In genomic region chr17:80426671-80427326, GRCh38 we compare ENCODE assay signal across 1 cellular context.
A peak's percentile ranks its signal among the peaks of the same experiment; 100 is the strongest.
TF ChIP-seq lines count a peak whose summit lies in the region.

No MANE protein-coding gene starts in this region.

TF ChIP-seq in HepG2, 621 proteins besides CTCF, POLR2A, EP300 and RAD21 (continued from another document and continues in another):
- TF ChIP-seq, protein P1, sequence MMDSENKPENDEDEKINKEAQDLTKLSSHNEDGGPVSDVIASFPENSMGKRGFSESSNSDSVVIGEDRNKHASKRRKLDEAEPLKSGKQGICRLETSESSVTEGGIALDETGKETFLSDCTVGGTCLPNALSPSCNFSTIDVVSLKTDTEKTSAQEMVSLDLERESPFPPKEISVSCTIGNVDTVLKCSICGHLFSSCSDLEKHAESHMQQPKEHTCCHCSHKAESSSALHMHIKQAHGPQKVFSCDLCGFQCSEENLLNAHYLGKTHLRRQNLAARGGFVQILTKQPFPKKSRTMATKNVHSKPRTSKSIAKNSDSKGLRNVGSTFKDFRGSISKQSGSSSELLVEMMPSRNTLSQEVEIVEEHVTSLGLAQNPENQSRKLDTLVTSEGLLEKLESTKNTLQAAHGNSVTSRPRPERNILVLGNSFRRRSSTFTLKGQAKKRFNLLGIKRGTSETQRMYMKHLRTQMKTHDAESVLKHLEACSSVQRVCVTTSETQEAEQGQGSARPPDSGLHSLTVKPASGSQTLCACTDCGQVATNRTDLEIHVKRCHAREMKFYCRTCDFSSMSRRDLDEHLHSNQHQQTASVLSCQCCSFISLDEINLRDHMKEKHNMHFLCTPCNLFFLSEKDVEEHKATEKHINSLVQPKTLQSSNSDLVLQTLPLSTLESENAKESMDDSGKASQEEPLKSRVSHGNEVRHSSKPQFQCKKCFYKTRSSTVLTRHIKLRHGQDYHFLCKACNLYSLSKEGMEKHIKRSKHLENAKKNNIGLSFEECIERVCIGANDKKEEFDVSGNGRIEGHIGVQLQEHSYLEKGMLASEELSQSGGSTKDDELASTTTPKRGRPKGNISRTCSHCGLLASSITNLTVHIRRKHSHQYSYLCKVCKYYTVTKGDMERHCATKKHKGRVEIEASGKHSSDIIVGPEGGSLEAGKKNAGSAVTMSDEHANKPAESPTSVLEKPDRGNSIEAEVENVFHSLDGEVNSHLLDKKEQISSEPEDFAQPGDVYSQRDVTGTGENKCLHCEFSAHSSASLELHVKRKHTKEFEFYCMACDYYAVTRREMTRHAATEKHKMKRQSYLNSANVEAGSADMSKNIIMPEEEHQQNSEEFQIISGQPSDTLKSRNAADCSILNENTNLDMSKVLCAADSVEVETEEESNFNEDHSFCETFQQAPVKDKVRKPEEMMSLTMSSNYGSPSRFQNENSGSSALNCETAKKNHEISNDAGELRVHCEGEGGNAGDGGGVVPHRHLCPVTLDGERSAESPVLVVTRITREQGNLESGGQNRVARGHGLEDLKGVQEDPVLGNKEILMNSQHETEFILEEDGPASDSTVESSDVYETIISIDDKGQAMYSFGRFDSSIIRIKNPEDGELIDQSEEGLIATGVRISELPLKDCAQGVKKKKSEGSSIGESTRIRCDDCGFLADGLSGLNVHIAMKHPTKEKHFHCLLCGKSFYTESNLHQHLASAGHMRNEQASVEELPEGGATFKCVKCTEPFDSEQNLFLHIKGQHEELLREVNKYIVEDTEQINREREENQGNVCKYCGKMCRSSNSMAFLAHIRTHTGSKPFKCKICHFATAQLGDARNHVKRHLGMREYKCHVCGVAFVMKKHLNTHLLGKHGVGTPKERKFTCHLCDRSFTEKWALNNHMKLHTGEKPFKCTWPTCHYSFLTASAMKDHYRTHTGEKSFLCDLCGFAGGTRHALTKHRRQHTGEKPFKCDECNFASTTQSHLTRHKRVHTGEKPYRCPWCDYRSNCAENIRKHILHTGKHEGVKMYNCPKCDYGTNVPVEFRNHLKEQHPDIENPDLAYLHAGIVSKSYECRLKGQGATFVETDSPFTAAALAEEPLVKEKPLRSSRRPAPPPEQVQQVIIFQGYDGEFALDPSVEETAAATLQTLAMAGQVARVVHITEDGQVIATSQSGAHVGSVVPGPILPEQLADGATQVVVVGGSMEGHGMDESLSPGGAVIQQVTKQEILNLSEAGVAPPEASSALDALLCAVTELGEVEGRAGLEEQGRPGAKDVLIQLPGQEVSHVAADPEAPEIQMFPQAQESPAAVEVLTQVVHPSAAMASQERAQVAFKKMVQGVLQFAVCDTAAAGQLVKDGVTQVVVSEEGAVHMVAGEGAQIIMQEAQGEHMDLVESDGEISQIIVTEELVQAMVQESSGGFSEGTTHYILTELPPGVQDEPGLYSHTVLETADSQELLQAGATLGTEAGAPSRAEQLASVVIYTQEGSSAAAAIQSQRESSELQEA (CRISPR knock-in tag; IDR thresholded peaks at IDR 0.05; ENCODE audit: not compliant biosample characterization): no peak
- TF ChIP-seq ZNF30 (CRISPR knock-in tag; IDR thresholded peaks at IDR 0.05) (no peak), ZNF224 (CRISPR knock-in tag; IDR thresholded peaks at IDR 0.05) (no peak), CSRNP1 (CRISPR knock-in tag; IDR thresholded peaks at IDR 0.05) (0 out of 2 replicates have a peak, but pooled peaks have one; percentile 47), HNRNPH1 (optimal IDR thresholded peaks at IDR 0.05; ENCODE audit: low read depth, low read length) (no peak), SRSF1 (optimal IDR thresholded peaks at IDR 0.05; ENCODE audit: low read depth, low read length) (no peak), SP5 (CRISPR knock-in tag; IDR thresholded peaks at IDR 0.05; ENCODE audit: borderline replicate concordance, low read depth) (0 out of 2 replicates have a peak, but pooled peaks have one; percentile 26), NONO (IDR thresholded peaks at IDR 0.05) (no peak), NONO (CRISPR knock-in tag; conservative IDR thresholded peaks at IDR 0.05) (peak; percentile 73), CCAR2 (optimal IDR thresholded peaks at IDR 0.05; ENCODE audit: low read depth, low read length) (no peak), KDM3A (CRISPR knock-in tag; IDR thresholded peaks at IDR 0.05; ENCODE audit: low read depth) (0 out of 2 replicates have a peak, but pooled peaks have one; percentile 64), MAF1 (CRISPR knock-in tag; IDR thresholded peaks at IDR 0.05; ENCODE audit: borderline replicate concordance) (peak; percentile 66; the same call in 1 of the 2 replicates), HNRNPLL (IDR thresholded peaks at IDR 0.05; ENCODE audit: low read depth, low read length, poor library complexity, severe bottlenecking) (peak; percentile 25), BHLHE40 (IDR thresholded peaks at IDR 0.05; ENCODE audit: low read length) (peak; percentile 49; the same call in 1 of the 2 replicates), ARNTL (CRISPR knock-in tag; IDR thresholded peaks at IDR 0.05) (no peak), ZNF615 (CRISPR knock-in tag; IDR thresholded peaks at IDR 0.05; ENCODE audit: borderline replicate concordance) (no peak), MATR3 (CRISPR knock-in tag; IDR thresholded peaks at IDR 0.05) (no peak), SALL2 (CRISPR knock-in tag; IDR thresholded peaks at IDR 0.05) (peak; percentile 75), IRF9 (CRISPR knock-in tag; IDR thresholded peaks at IDR 0.05; ENCODE audit: borderline replicate concordance) (0 out of 2 replicates have a peak, but pooled peaks have one; percentile 38), ZNF746 (CRISPR knock-in tag; IDR thresholded peaks at IDR 0.05) (no peak), SPEN (CRISPR knock-in tag; IDR thresholded peaks at IDR 0.05; ENCODE audit: low read depth) (0 out of 2 replicates have a peak, but pooled peaks have one; percentile 23), ZFP82 (CRISPR knock-in tag; IDR thresholded peaks at IDR 0.05; ENCODE audit: borderline replicate concordance) (no peak), FOXJ3 (CRISPR knock-in tag; IDR thresholded peaks at IDR 0.05; ENCODE audit: borderline replicate concordance) (no peak), GATAD1 (CRISPR knock-in tag; IDR thresholded peaks at IDR 0.05) (0 out of 2 replicates have a peak, but pooled peaks have one; percentile 66), SRY (CRISPR knock-in tag; IDR thresholded peaks at IDR 0.05) (no peak), RELA (CRISPR knock-in tag; IDR thresholded peaks at IDR 0.05) (0 out of 2 replicates have a peak, but pooled peaks have one; percentile 71), RFX3 (CRISPR knock-in tag; IDR thresholded peaks at IDR 0.05) (no peak), TEF (CRISPR knock-in tag; IDR thresholded peaks at IDR 0.05) (no peak), KDM6A (CRISPR knock-in tag; IDR thresholded peaks at IDR 0.05; ENCODE audit: low read depth) (no peak), POLR2AphosphoS2 (IDR thresholded peaks at IDR 0.05; ENCODE audit: low read depth, low read length) (no peak), MAZ (IDR thresholded peaks at IDR 0.05; ENCODE audit: borderline replicate concordance, low read depth, low read length) (peak; percentile 65; the same call in 1 of the 2 replicates), MAZ (CRISPR knock-in tag; IDR thresholded peaks at IDR 0.05; ENCODE audit: low read depth) (peak; percentile 80; the same call in 1 of the 2 replicates), GABPA (IDR thresholded peaks at IDR 0.05; ENCODE audit: low read depth, low read length) (no peak), GABPA (CRISPR knock-in tag; IDR thresholded peaks at IDR 0.05; ENCODE audit: low read depth) (no peak)
- TF ChIP-seq, protein P2, sequence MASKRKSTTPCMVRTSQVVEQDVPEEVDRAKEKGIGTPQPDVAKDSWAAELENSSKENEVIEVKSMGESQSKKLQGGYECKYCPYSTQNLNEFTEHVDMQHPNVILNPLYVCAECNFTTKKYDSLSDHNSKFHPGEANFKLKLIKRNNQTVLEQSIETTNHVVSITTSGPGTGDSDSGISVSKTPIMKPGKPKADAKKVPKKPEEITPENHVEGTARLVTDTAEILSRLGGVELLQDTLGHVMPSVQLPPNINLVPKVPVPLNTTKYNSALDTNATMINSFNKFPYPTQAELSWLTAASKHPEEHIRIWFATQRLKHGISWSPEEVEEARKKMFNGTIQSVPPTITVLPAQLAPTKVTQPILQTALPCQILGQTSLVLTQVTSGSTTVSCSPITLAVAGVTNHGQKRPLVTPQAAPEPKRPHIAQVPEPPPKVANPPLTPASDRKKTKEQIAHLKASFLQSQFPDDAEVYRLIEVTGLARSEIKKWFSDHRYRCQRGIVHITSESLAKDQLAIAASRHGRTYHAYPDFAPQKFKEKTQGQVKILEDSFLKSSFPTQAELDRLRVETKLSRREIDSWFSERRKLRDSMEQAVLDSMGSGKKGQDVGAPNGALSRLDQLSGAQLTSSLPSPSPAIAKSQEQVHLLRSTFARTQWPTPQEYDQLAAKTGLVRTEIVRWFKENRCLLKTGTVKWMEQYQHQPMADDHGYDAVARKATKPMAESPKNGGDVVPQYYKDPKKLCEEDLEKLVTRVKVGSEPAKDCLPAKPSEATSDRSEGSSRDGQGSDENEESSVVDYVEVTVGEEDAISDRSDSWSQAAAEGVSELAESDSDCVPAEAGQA (IDR thresholded peaks at IDR 0.05; ENCODE audit: low read depth): no peak
- TF ChIP-seq, protein P2 (CRISPR knock-in tag; IDR thresholded peaks at IDR 0.05; ENCODE audit: borderline replicate concordance): no peak
- TF ChIP-seq, protein P3, sequence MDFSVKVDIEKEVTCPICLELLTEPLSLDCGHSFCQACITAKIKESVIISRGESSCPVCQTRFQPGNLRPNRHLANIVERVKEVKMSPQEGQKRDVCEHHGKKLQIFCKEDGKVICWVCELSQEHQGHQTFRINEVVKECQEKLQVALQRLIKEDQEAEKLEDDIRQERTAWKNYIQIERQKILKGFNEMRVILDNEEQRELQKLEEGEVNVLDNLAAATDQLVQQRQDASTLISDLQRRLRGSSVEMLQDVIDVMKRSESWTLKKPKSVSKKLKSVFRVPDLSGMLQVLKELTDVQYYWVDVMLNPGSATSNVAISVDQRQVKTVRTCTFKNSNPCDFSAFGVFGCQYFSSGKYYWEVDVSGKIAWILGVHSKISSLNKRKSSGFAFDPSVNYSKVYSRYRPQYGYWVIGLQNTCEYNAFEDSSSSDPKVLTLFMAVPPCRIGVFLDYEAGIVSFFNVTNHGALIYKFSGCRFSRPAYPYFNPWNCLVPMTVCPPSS (IDR thresholded peaks at IDR 0.05): no peak
- TF ChIP-seq, protein P4, sequence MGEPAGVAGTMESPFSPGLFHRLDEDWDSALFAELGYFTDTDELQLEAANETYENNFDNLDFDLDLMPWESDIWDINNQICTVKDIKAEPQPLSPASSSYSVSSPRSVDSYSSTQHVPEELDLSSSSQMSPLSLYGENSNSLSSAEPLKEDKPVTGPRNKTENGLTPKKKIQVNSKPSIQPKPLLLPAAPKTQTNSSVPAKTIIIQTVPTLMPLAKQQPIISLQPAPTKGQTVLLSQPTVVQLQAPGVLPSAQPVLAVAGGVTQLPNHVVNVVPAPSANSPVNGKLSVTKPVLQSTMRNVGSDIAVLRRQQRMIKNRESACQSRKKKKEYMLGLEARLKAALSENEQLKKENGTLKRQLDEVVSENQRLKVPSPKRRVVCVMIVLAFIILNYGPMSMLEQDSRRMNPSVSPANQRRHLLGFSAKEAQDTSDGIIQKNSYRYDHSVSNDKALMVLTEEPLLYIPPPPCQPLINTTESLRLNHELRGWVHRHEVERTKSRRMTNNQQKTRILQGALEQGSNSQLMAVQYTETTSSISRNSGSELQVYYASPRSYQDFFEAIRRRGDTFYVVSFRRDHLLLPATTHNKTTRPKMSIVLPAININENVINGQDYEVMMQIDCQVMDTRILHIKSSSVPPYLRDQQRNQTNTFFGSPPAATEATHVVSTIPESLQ (CRISPR knock-in tag; conservative IDR thresholded peaks at IDR 0.05): no peak
